Comparison of ENCODE assay signal across 1 cellular context in genomic region chrX:134623293-134624045, GRCh38.
TF ChIP-seq lines count a peak whose summit lies in the region.

No MANE protein-coding gene starts in this region.

TF ChIP-seq in HepG2, 621 proteins besides CTCF, POLR2A, EP300 and RAD21:
- TF ChIP-seq JUN (CRISPR knock-in tag; IDR thresholded peaks at IDR 0.05) = no peak
- no peak for TF ChIP-seq ZNF83 (CRISPR knock-in tag; IDR thresholded peaks at IDR 0.05; ENCODE audit: borderline replicate concordance)
- no peak for TF ChIP-seq PCBP1 (IDR thresholded peaks at IDR 0.05; ENCODE audit: borderline replicate concordance, low read depth, low read length)
- no peak for TF ChIP-seq FOSL1 (CRISPR knock-in tag; IDR thresholded peaks at IDR 0.05; ENCODE audit: borderline replicate concordance)
- TF ChIP-seq, protein P1, sequence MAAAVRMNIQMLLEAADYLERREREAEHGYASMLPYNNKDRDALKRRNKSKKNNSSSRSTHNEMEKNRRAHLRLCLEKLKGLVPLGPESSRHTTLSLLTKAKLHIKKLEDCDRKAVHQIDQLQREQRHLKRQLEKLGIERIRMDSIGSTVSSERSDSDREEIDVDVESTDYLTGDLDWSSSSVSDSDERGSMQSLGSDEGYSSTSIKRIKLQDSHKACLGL (CRISPR knock-in tag; IDR thresholded peaks at IDR 0.05) = no peak
- no peak for TF ChIP-seq AGO2 (optimal IDR thresholded peaks at IDR 0.05; ENCODE audit: low read depth, low read length)
- TF ChIP-seq SOX6 (IDR thresholded peaks at IDR 0.05) = no peak
- no peak for TF ChIP-seq SOX6 (CRISPR knock-in tag; IDR thresholded peaks at IDR 0.05)
- TF ChIP-seq ASH2L (IDR thresholded peaks at IDR 0.05; ENCODE audit: insufficient read length, low read depth, low read length) = no peak
- TF ChIP-seq KMT2B (CRISPR knock-in tag; IDR thresholded peaks at IDR 0.05) = no peak
- no peak for TF ChIP-seq GATA4 (IDR thresholded peaks at IDR 0.05; ENCODE audit: borderline replicate concordance, low read depth)
- no peak for TF ChIP-seq CENPX (CRISPR knock-in tag; IDR thresholded peaks at IDR 0.05)
- TF ChIP-seq ZEB1 (IDR thresholded peaks at IDR 0.05; ENCODE audit: insufficient replicate concordance, low read depth) = no peak
- TF ChIP-seq ZNF709 (CRISPR knock-in tag; IDR thresholded peaks at IDR 0.05) = no peak
- TF ChIP-seq ZMYM3 (CRISPR knock-in tag; IDR thresholded peaks at IDR 0.05) = no peak
- no peak for TF ChIP-seq MXI1 (IDR thresholded peaks at IDR 0.05; ENCODE audit: borderline replicate concordance, low read depth, low read length)
- TF ChIP-seq ZBTB43 (CRISPR knock-in tag; conservative IDR thresholded peaks at IDR 0.05) = no peak
- TF ChIP-seq, protein P2, sequence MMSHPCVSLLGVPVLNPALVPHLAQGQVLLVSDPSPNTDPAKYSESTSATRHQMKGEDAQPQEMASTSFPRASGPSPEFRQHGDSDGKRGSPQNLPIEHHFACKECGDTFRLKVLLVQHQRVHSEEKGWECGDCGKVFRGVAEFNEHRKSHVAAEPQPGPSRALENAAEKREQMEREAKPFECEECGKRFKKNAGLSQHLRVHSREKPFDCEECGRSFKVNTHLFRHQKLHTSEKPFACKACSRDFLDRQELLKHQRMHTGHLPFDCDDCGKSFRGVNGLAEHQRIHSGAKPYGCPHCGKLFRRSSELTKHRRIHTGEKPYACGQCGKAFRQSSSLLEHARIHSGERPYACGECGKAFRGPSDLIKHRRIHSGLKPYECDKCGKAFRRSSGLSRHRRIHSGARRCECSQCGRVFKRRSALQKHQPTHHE (CRISPR knock-in tag; IDR thresholded peaks at IDR 0.05; ENCODE audit: borderline replicate concordance) = no peak
- TF ChIP-seq KLF9 (CRISPR knock-in tag; IDR thresholded peaks at IDR 0.05; ENCODE audit: low read depth) = no peak
- no peak for TF ChIP-seq SP1 (IDR thresholded peaks at IDR 0.05)
- no peak for TF ChIP-seq SP1 (CRISPR knock-in tag; IDR thresholded peaks at IDR 0.05)
